In the genomic region with DNA sequence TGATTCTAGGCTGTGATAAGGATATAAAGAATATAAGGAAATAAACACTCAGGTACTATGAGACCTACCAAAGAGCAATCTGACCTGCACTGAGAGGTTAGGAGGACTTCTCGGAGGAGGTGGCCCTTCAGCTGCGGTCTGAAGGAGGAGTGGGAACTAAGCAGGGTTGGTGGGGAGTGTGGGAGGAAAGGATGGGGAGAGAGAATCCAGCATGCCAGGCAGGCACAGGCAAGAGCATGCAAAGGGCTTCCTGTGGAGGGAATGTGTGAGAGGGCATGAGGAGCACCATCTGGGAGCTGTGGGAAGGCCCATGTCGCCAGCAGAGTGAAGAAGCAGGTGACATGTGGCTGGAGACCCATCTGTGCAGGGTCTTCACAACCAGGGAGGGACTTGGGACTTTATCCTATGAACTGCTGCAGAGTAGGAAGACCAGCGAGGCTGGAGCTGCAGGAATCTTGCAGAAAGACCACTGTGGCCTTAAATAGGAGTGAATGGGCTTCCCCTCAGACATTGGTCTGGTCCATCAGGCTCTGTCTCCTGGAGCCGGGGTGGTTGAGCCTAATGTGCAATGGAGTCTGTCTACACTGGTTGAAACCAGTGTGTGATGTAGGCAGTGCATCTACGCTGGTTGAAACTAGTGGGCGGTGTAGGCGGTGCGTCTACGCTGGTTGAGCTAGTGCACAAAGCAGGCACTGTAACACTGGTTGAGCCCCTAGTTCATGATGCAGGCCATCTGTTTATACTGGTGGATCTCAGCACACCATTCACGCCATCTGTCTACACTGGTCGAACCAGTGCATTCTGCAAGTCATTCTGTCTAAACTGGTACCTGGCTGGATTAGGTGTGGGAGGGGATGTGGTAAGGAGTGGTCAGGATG, we compare ENCODE assay signal across 16 cellular contexts. TPM values are rescaled to one million over a fixed set of nuclear protein-coding genes. Genes with fewer than 3 reads are reported as not detected.
DNase-seq lines count a peak whose midpoint lies in the region; ATAC-seq, FAIRE-seq and TF ChIP-seq lines count a peak whose summit lies in the region.
"Had no signal": no experiment of that assay in that cellular context is flagged by ENCODE, and none has a peak within 500 bp of the region (broad histone marks: within the 10 kb centered on the region; RNA-seq: fewer than 3 reads in every experiment).

No MANE protein-coding gene starts in this region.

- WGBS in H1 (ENCODE audit: extremely low coverage in 1 of 2, insufficient coverage in 1 of 2, insufficient read length in 1 of 2, insufficient replicate concordance in 2 of 2, low coverage in 1 of 2, low lambda C conversion rate in 2 of 2, missing lambda C conversion rate in 1 of 2), 2 experiments: 89% methylated on average over 12 of the region's 12 CpGs; no CpG with 5 or more reads in 1 of the 2 experiments
- no CpG with 5 or more reads among the region's 12 CpGs for WGBS in neuronal stem cell (ENCODE audit: extremely low coverage in 2 of 2, insufficient read length in 2 of 2, insufficient replicate concordance in 1 of 2), 2 donors
- WGBS in mesendoderm (ENCODE audit: extremely low coverage, insufficient coverage, low lambda C conversion rate): no CpG with 5 or more reads among the region's 12 CpGs

- no peak overlapping the region for H2AK5ac ChIP-seq in H1 (ENCODE audit: low read depth, low read length)
- no peak overlapping the region for H2AK5ac ChIP-seq in neuronal stem cell (ENCODE audit: low read depth, low read length)
- H2AK5ac ChIP-seq in mesendoderm (ENCODE audit: low read length): no peak overlapping the region

- H3K36me3 ChIP-seq in H1 (ENCODE audit: control insufficient read depth in 2 of 4, insufficient read depth in 4 of 4, low read length in 3 of 4) (no peaks in the 10 kb centered on the region), neuronal stem cell (replicated peaks in 1 of 2; ENCODE audit: control insufficient read depth in 2 of 2, insufficient read depth in 2 of 2, low read length in 2 of 2) (no peaks in the 10 kb centered on the region), mesendoderm (ENCODE audit: control insufficient read depth, insufficient read depth, low read length) (no peaks in the 10 kb centered on the region)
- H3K36me3 ChIP-seq: BLaER1 treated with 17β-estradiol and CSF1 and Interleukin-3, amounts not matched to agents 10 nM and 100 nM had no signal

- H3K9me3 ChIP-seq in H1 (ENCODE audit: insufficient read depth in 2 of 2, low read depth in 1 of 2, low read length in 1 of 2) (no peaks in the 10 kb centered on the region), neuronal stem cell (replicated peaks in 1 of 2; ENCODE audit: control insufficient read depth in 2 of 2, insufficient read depth in 1 of 2, low read depth in 1 of 2, low read length in 2 of 2) (no peaks in the 10 kb centered on the region)

- H3K14ac ChIP-seq in H1 (ENCODE audit: insufficient read length) (no peak overlapping the region), neuronal stem cell (ENCODE audit: low read length) (no peak overlapping the region)

- no peak overlapping the region for H3K4me3 ChIP-seq in H1 (ENCODE audit: extremely low read depth in 1 of 4, insufficient read depth in 2 of 4, low read depth in 3 of 4, low read length in 4 of 4)
- peak overlapping the region in 1 of 2 donors; percentile 17 for H3K4me3 ChIP-seq in neuronal stem cell (ENCODE audit: low read length in 2 of 2)
- no peak overlapping the region for H3K4me3 ChIP-seq in mesendoderm (ENCODE audit: low read length)
- H3K4me3 ChIP-seq: BLaER1 treated with 17β-estradiol and CSF1 and Interleukin-3, amounts not matched to agents 10 nM and 100 nM had no signal

- H3K23ac ChIP-seq in H1 (ENCODE audit: insufficient read length): no peak overlapping the region
- H3K23ac ChIP-seq in neuronal stem cell (ENCODE audit: low read depth, low read length, poor library complexity): no peak overlapping the region
- no peak overlapping the region for H3K23ac ChIP-seq in mesendoderm (ENCODE audit: low read length)

- H2BK12ac ChIP-seq in H1 (ENCODE audit: low read depth, low read length) (peak overlapping the region; percentile 5; the same call in 1 of the 2 replicates), neuronal stem cell (ENCODE audit: low read length) (no peak overlapping the region)

- H3K27ac ChIP-seq in H1 (ENCODE audit: low read depth, low read length): no peak overlapping the region
- H3K27ac ChIP-seq in neuronal stem cell (replicated peaks; ENCODE audit: low read length): no peak overlapping the region
- no peak overlapping the region for H3K27ac ChIP-seq in mesendoderm (ENCODE audit: low read depth, low read length)
- H3K27ac ChIP-seq: BLaER1 treated with 17β-estradiol and CSF1 and Interleukin-3, amounts not matched to agents 10 nM and 100 nM had no signal

- TF ChIP-seq POLR2A in H1 (IDR thresholded peaks at IDR 0.05; ENCODE audit: control extremely low read depth in 1 of 2, low read depth in 2 of 2, low read length in 2 of 2): no peak

- H2BK5ac ChIP-seq in H1 (ENCODE audit: low read depth, low read length) (no peak overlapping the region), neuronal stem cell (ENCODE audit: low read length) (peak overlapping the region; percentile 32), mesendoderm (ENCODE audit: low read length) (no peak overlapping the region)

- H3K79me1 ChIP-seq in H1 (ENCODE audit: low read depth, low read length) (peaks cover 16% of the 10 kb centered on the region), neuronal stem cell (ENCODE audit: low read depth, low read length) (no peaks in the 10 kb centered on the region), mesendoderm (ENCODE audit: low read length) (no peaks in the 10 kb centered on the region)

- H2BK15ac ChIP-seq in H1 (ENCODE audit: low read length) (no peak overlapping the region; the same call in 1 of the 2 replicates), neuronal stem cell (ENCODE audit: low read length) (no peak overlapping the region), mesendoderm (replicated peaks; ENCODE audit: low read depth) (no peak overlapping the region)

- H2BK20ac ChIP-seq in H1 (ENCODE audit: low read length): peak overlapping the region; percentile 29; the same call in 1 of the 2 replicates

- H2AFZ ChIP-seq in H1 (ENCODE audit: low read length): no peak overlapping the region
- H2AFZ ChIP-seq in neuronal stem cell (ENCODE audit: low read length): no peak overlapping the region

- H2BK120ac ChIP-seq in H1 (replicated peaks; ENCODE audit: low read depth, low read length) (no peak overlapping the region), neuronal stem cell (ENCODE audit: low read depth, low read length) (no peak overlapping the region), mesendoderm (ENCODE audit: low read depth, low read length) (no peak overlapping the region)

- no peak for TF ChIP-seq CTCF in H1 (IDR thresholded peaks at IDR 0.05; ENCODE audit: control extremely low read depth in 1 of 3, insufficient read depth in 1 of 3, low read depth in 1 of 3, low read length in 3 of 3)

- DNase-seq in G401 (ENCODE audit: low spot score) (peak; percentile 57), NCI-H524 (lab: John Stamatoyannopoulos, UW) (peak; percentile 56 to 76), H1 (ENCODE audit: low read depth in 1 of 2, low spot score in 2 of 2) (no peak), neuronal stem cell (ENCODE audit: low spot score) (no peak), NCI-H226 (no peak), mesendoderm (no peak)
- DNase-seq: NCI-H1105, NCI-H187, NCI-H446 treated with DMSO at 0.1 percent for 48 hours had no signal

- H3K4ac ChIP-seq in H1 (replicated peaks; ENCODE audit: insufficient read length, low read depth, low read length) (no peak overlapping the region), neuronal stem cell (ENCODE audit: low read length) (no peak overlapping the region), mesendoderm (ENCODE audit: low read depth, low read length) (no peak overlapping the region)

- H4K20me1 ChIP-seq in H1 (replicated peaks in 1 of 2; ENCODE audit: control insufficient read depth in 1 of 2, insufficient read depth in 2 of 2, low read length in 2 of 2): peaks cover 2 to 16% of the 10 kb centered on the region in 2 experiments

- peaks cover 4% of the 10 kb centered on the region; the same call in 1 of the 2 replicates for H3K23me2 ChIP-seq in H1 (ENCODE audit: low read depth, low read length)

- no peak overlapping the region for H3K18ac ChIP-seq in H1 (ENCODE audit: extremely low read depth, low read length)
- no peak overlapping the region for H3K18ac ChIP-seq in neuronal stem cell (ENCODE audit: low read length)
- H3K18ac ChIP-seq in mesendoderm (ENCODE audit: low read length): no peak overlapping the region

- H3K56ac ChIP-seq in H1 (replicated peaks; ENCODE audit: insufficient read length, low read depth, low read length) (no peak overlapping the region), mesendoderm (ENCODE audit: low read length) (no peak overlapping the region)

- H3K27me3 ChIP-seq in H1 (replicated peaks in 1 of 4; ENCODE audit: control insufficient read depth in 3 of 4, extremely low read depth in 1 of 4, insufficient read depth in 3 of 4, low read length in 3 of 4) (peaks cover 2 to 20% (median 14%) of the 10 kb centered on the region in 4 experiments), neuronal stem cell (ENCODE audit: control insufficient read depth in 3 of 3, insufficient read depth in 3 of 3, low read depth in 1 of 3, low read length in 3 of 3) (peaks cover 5 to 79% (median 19%) of the 10 kb centered on the region in 3 experiments), mesendoderm (ENCODE audit: insufficient read depth, low read length, poor library complexity) (peaks cover 16% of the 10 kb centered on the region)

- H3K79me2 ChIP-seq in H1 (ENCODE audit: control insufficient read depth in 1 of 2, insufficient read depth in 2 of 2, low read length in 2 of 2) (peaks cover 0 to 18% of the 10 kb centered on the region in 2 experiments; a peak in 1 of 4 replicates), mesendoderm (ENCODE audit: control insufficient read depth, insufficient read depth, low read length) (no peaks in the 10 kb centered on the region)

- H4K5ac ChIP-seq in H1 (ENCODE audit: insufficient read length, low read depth, low read length) (no peak overlapping the region), mesendoderm (ENCODE audit: low read length) (no peak overlapping the region)

- H3K4me2 ChIP-seq in H1 (ENCODE audit: insufficient read depth in 1 of 2, low read depth in 2 of 2, low read length in 2 of 2) (no peak overlapping the region), neuronal stem cell (ENCODE audit: insufficient read depth, low read length, poor library complexity, severe bottlenecking) (no peak overlapping the region), mesendoderm (ENCODE audit: low read length) (no peak overlapping the region)
- H3K4me2 ChIP-seq: BLaER1 treated with 17β-estradiol and CSF1 and Interleukin-3, amounts not matched to agents 10 nM and 100 nM had no signal

- POLR2A ChIA-PET in H1 (lab: Charles Lee; ENCODE audit: partially characterized antibody): interaction anchor here (0.6 to 2.0 kb wide), 4 partner anchors 10 to 46 kb away, joined by 3 to 7 read pairs (median 5); no protein-coding TSS in a partner anchor

- H3K9ac ChIP-seq in H1 (replicated peaks in 1 of 4; ENCODE audit: extremely low read depth in 1 of 4, low read depth in 3 of 4, low read length in 3 of 4) (no peak overlapping the region), neuronal stem cell (ENCODE audit: low read depth, low read length, poor library complexity) (no peak overlapping the region), mesendoderm (ENCODE audit: low read length) (no peak overlapping the region)
- H3K9ac ChIP-seq: BLaER1 treated with 17β-estradiol and CSF1 and Interleukin-3, amounts not matched to agents 10 nM and 100 nM had no signal

- no peak for TF ChIP-seq RAD21 in H1 (IDR thresholded peaks at IDR 0.05 in 1 of 2, conservative IDR thresholded peaks at IDR 0.05 in 1 of 2; ENCODE audit: low read depth in 2 of 2, low read length in 2 of 2)

- H4K91ac ChIP-seq in H1 (replicated peaks; ENCODE audit: insufficient read length, low read length) (no peak overlapping the region), neuronal stem cell (ENCODE audit: low read depth, low read length, poor library complexity) (no peak overlapping the region)

- no peak for TF ChIP-seq EP300 in H1 (IDR thresholded peaks at IDR 0.05; ENCODE audit: borderline replicate concordance in 1 of 2, low read depth in 2 of 2, low read length in 2 of 2)

- H3K4me1 ChIP-seq in H1 (replicated peaks in 1 of 4; ENCODE audit: control insufficient read depth in 3 of 4, insufficient read depth in 4 of 4, low read length in 3 of 4) (peaks cover 7 to 23% (median 17%) of the 10 kb centered on the region in 4 experiments), neuronal stem cell (ENCODE audit: control insufficient read depth in 2 of 2, insufficient read depth in 1 of 2, low read depth in 1 of 2, low read length in 2 of 2) (peaks cover 0 to 3% of the 10 kb centered on the region in 2 donors), mesendoderm (ENCODE audit: control insufficient read depth, low read depth, low read length) (no peaks in the 10 kb centered on the region)

- no peak for ATAC-seq in SK-N-SH treated with all-trans-retinoic acid at 6 μM for 48 hours

- CTCF ChIA-PET in H1 (lab: Charles Lee; ENCODE audit: partially characterized antibody): interaction anchor here (0.8 to 1.8 kb wide), 6 partner anchors 10 to 247 kb away, joined by 3 to 4 read pairs (median 3); no protein-coding TSS in a partner anchor

- in situ Hi-C loops in G401 (cut with HindIII; ENCODE audit: low sequenced_read_pairs): no loop called here

- H4K8ac ChIP-seq in H1 (ENCODE audit: extremely low read depth, insufficient read depth, low read length) (no peak overlapping the region), neuronal stem cell (ENCODE audit: low read depth, low read length) (no peak overlapping the region), mesendoderm (ENCODE audit: low read depth, low read length) (no peak overlapping the region)

- FAIRE-seq in H1 (lab: Jason Lieb, UNC): no peak
- FAIRE-seq: A204.1, H54 had no signal

RNA-seq across cellular contexts. Expression of a gene that starts 6.4 kb away (rescaled TPM):
- not detected in 2 replicates for total RNA-seq in G401 (2014; rRNA removed; shearing (Covaris generic))
- 9.9 and 10.8 TPM in 2 replicates for total RNA-seq in H1 (2021; fragmentation: NEBNext Ultra II Directional; extraction: Animal tissue kit (Norgen Biotek cat#: 25700))
- 28.2 and 31.7 TPM in 2 replicates for polyA plus RNA-seq in H1 (2011; rRNA removed)
- polyA plus RNA-seq in H1 (2011; cell fraction: cytosol; rRNA removed): 18.3 TPM
- 17.5 TPM for polyA plus RNA-seq in H1 (2011; cell fraction: nucleus; rRNA removed)
- polyA plus RNA-seq in H1 (2012, experiment 1 of 2): 8.5 to 16.5 TPM (median 13.2 TPM) in 4 replicates
- polyA plus RNA-seq in H1 (2012, experiment 2 of 2): 13.0 TPM
- 28.1 TPM for polyA plus RNA-seq in H1 (2013, experiment 1 of 2)
- 23.8 TPM for polyA plus RNA-seq in H1 (2013, experiment 2 of 2)
- 4.3 and 4.8 TPM in 2 replicates for polyA minus RNA-seq in H1 (2011; rRNA and poly(A)+ RNA removed)
- polyA minus RNA-seq in H1 (2011; cell fraction: cytosol; rRNA and poly(A)+ RNA removed): 12.9 TPM
- polyA minus RNA-seq in H1 (2011; cell fraction: nucleus; rRNA and poly(A)+ RNA removed): 8.1 TPM
- polyA plus RNA-seq in neuronal stem cell (2013, experiment 1 of 2): 0.57 TPM
- polyA plus RNA-seq in neuronal stem cell (2013, experiment 2 of 2): 0.69 TPM
- 1.2 TPM for polyA plus RNA-seq in mesendoderm (2013, experiment 1 of 2)
- 1.3 TPM for polyA plus RNA-seq in mesendoderm (2013, experiment 2 of 2)
- total RNA-seq: HT1080, LHCN-M2 had no signal
- polyA plus RNA-seq: IgD-negative memory B cell had no signal

Comparison
In these comparisons a context has a peak if more than half of its experiments do, and no peak if none do; other contexts are left out.
1. DNase-seq: peak in G401 (single experiment) and NCI-H524 (2 of 2); none in H1 (0 of 2), neuronal stem cell (single experiment), NCI-H226 (single experiment) and mesendoderm (single experiment).
2. RNA of a gene that starts 6.4 kb away (total RNA-seq): 9.9 to 10.8 TPM in H1; not detected in G401; every median in the first group is over 10 times any median in the second.